ENCODE assay signal across 25 cellular contexts in the genomic region with DNA sequence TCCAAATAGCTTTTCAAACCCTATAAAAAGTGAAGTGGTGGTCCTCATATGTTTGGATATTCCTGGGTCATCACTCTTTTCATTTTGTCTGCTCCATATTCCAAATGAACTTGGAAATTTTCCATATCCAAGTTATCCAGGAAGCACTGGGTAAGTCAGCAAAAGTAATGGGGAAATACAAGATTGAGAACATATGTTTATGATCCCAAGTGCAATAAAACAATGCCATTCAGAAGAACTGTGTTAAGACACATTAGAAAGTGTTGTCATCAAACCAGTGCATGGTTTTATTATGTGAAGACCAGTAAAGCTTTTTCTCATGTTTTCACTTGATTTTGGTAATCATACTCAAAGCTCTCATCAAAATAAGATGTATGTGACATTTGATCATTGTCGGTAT.
"Had no signal": no experiment of that assay in that cellular context is flagged by ENCODE, and none has a peak within 500 bp of the region (broad histone marks: within the 10 kb centered on the region; RNA-seq: fewer than 3 reads in every experiment).

No MANE protein-coding gene starts in this region.

- H3K4me3 ChIP-seq: coronary artery, dorsolateral prefrontal cortex, esophagus squamous epithelium, gastroesophageal sphincter, heart left ventricle, hepatocyte, left lung, lower lobe of right lung had no signal

- H3K4me2 ChIP-seq: hepatocyte had no signal

- H3K79me2 ChIP-seq: hepatocyte had no signal

- H3K36me3 ChIP-seq: esophagus squamous epithelium, gastroesophageal sphincter, heart left ventricle, left lung, lower lobe of right lung had no signal

- H3K9me3 ChIP-seq: esophagus squamous epithelium, gastroesophageal sphincter, heart left ventricle, left lung, lower lobe of right lung had no signal

- H3K27me3 ChIP-seq: esophagus squamous epithelium, foreskin keratinocyte, gastroesophageal sphincter, heart left ventricle, hepatocyte, left lung had no signal

- FAIRE-seq: colon, frontal cortex, kidney had no signal

- H3K4me1 ChIP-seq: esophagus squamous epithelium, foreskin keratinocyte, heart left ventricle, left lung, lower lobe of right lung had no signal

- DNase-seq: dermis blood vessel endothelial cell; dorsolateral prefrontal cortex; effector CD4-positive, alpha-beta T cell; effector memory CD4-positive, alpha-beta T cell; erythroblast; esophagus squamous epithelium; foreskin keratinocyte; heart left ventricle; hypothalamus; immature natural killer cell; islet precursor cell; kidney; kidney glomerular epithelial cell; left lung; left ventricle myocardium superior; lower lobe of right lung; mesenchymal stem cell; naive thymus-derived CD4-positive, alpha-beta T cell had no signal

- H2AFZ ChIP-seq: hepatocyte had no signal

- ATAC-seq: esophagus mucosa; foreskin keratinocyte; gastroesophageal sphincter; heart left ventricle; left lung; left ventricle myocardium superior; lower lobe of right lung; naive thymus-derived CD4-positive, alpha-beta T cell had no signal

- H3K27ac ChIP-seq: coronary artery, dorsolateral prefrontal cortex, epithelial cell of prostate, esophagus squamous epithelium, foreskin keratinocyte, gastroesophageal sphincter, heart left ventricle, hepatocyte, left lung, lower lobe of right lung had no signal
